ENCODE assay signal across 1 cellular context in the genomic region with DNA sequence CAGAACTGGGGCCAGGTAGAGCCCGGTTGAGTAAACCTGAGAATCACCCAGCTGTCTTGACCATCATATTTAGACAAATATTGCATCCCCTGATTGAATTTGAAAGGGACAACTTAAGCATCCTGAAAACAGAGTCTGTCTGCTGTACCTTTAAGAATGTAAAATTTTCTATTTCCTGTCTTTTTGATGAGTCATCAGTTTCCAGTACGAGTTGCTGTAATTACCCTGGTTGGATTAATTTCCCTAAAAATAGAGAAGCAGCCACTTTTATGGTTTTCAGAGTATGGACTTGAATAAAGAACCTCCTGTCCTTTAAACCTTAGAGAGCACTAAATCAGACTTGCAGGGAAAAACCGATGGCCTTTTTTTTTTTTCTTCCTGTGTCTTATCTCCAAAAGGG.
TF ChIP-seq lines count a peak whose summit lies in the region.

No MANE protein-coding gene starts in this region.

TF ChIP-seq in GM12878, 131 proteins besides CTCF, POLR2A, EP300 and RAD21 (continued from another document):
- TF ChIP-seq CEBPZ (IDR thresholded peaks at IDR 0.05; ENCODE audit: low read depth, low read length) (no peak), YY1 (IDR thresholded peaks at IDR 0.05; ENCODE audit: low read depth, low read length) (no peak), BCL11A (IDR thresholded peaks at IDR 0.05; ENCODE audit: low read depth, low read length) (no peak), MTA3 (IDR thresholded peaks at IDR 0.05; ENCODE audit: borderline replicate concordance, low read length) (no peak), RFX5 (IDR thresholded peaks at IDR 0.05; ENCODE audit: low read depth, low read length) (peak; percentile 87), JUNB (IDR thresholded peaks at IDR 0.05) (peak; percentile 74), SREBF1 (IDR thresholded peaks at IDR 0.05; ENCODE audit: low read length) (no peak), IKZF2 (IDR thresholded peaks at IDR 0.05) (peak in 1 of 2 experiments; percentile 50; a peak in 1 of 4 replicates), RELA (IDR thresholded peaks at IDR 0.05; ENCODE audit: borderline replicate concordance, partially characterized antibody) (no peak), HDAC2 (IDR thresholded peaks at IDR 0.05) (no peak), NFYA (IDR thresholded peaks at IDR 0.05; ENCODE audit: borderline replicate concordance, low read depth, low read length) (no peak), POU2F2 (IDR thresholded peaks at IDR 0.05; ENCODE audit: borderline replicate concordance, low read depth, low read length) (no peak), GABPA (IDR thresholded peaks at IDR 0.05; ENCODE audit: low read depth) (0 out of 2 replicates have a peak, but pooled peaks have one; percentile 11), ELK1 (IDR thresholded peaks at IDR 0.05; ENCODE audit: low read depth, low read length) (no peak), CHD4 (IDR thresholded peaks at IDR 0.05) (no peak), ATF7 (IDR thresholded peaks at IDR 0.05; ENCODE audit: low read depth) (no peak), CREB1 (IDR thresholded peaks at IDR 0.05; ENCODE audit: low read depth) (no peak), SIX5 (IDR thresholded peaks at IDR 0.05; ENCODE audit: low read depth, low read length, severe bottlenecking) (no peak), NR2C1 (IDR thresholded peaks at IDR 0.05) (no peak), ZBTB4 (CRISPR knock-in tag; IDR thresholded peaks at IDR 0.05) (no peak), SMAD1 (IDR thresholded peaks at IDR 0.05; ENCODE audit: low read depth, partially characterized antibody) (no peak), ATF2 (IDR thresholded peaks at IDR 0.05; ENCODE audit: low read length) (0 out of 2 replicates have a peak, but pooled peaks have one; percentile 35), ZNF217 (IDR thresholded peaks at IDR 0.05) (no peak), MYB (IDR thresholded peaks at IDR 0.05; ENCODE audit: borderline replicate concordance, low read depth, low read length) (no peak), EZH2 (IDR thresholded peaks at IDR 0.05; ENCODE audit: borderline replicate concordance, control insufficient read depth, low read depth, low read length) (no peak), SP1 (IDR thresholded peaks at IDR 0.05; ENCODE audit: low read depth, low read length) (no peak)
- TF ChIP-seq, protein P1, sequence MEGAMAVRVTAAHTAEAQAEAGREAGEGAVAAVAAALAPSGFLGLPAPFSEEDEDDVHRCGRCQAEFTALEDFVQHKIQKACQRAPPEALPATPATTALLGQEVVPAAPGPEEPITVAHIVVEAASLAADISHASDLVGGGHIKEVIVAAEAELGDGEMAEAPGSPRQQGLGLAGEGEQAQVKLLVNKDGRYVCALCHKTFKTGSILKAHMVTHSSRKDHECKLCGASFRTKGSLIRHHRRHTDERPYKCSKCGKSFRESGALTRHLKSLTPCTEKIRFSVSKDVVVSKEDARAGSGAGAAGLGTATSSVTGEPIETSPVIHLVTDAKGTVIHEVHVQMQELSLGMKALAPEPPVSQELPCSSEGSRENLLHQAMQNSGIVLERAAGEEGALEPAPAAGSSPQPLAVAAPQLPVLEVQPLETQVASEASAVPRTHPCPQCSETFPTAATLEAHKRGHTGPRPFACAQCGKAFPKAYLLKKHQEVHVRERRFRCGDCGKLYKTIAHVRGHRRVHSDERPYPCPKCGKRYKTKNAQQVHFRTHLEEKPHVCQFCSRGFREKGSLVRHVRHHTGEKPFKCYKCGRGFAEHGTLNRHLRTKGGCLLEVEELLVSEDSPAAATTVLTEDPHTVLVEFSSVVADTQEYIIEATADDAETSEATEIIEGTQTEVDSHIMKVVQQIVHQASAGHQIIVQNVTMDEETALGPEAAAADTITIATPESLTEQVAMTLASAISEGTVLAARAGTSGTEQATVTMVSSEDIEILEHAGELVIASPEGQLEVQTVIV (IDR thresholded peaks at IDR 0.05; ENCODE audit: borderline replicate concordance, partially characterized antibody): no peak
- TF ChIP-seq, protein P2, sequence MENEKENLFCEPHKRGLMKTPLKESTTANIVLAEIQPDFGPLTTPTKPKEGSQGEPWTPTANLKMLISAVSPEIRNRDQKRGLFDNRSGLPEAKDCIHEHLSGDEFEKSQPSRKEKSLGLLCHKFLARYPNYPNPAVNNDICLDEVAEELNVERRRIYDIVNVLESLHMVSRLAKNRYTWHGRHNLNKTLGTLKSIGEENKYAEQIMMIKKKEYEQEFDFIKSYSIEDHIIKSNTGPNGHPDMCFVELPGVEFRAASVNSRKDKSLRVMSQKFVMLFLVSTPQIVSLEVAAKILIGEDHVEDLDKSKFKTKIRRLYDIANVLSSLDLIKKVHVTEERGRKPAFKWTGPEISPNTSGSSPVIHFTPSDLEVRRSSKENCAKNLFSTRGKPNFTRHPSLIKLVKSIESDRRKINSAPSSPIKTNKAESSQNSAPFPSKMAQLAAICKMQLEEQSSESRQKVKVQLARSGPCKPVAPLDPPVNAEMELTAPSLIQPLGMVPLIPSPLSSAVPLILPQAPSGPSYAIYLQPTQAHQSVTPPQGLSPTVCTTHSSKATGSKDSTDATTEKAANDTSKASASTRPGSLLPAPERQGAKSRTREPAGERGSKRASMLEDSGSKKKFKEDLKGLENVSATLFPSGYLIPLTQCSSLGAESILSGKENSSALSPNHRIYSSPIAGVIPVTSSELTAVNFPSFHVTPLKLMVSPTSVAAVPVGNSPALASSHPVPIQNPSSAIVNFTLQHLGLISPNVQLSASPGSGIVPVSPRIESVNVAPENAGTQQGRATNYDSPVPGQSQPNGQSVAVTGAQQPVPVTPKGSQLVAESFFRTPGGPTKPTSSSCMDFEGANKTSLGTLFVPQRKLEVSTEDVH (IDR thresholded peaks at IDR 0.05; ENCODE audit: low read depth, partially characterized antibody): no peak
